In genomic region chr2:229856416-229856815, GRCh38 we compare ENCODE assay signal across 10 cellular contexts.
A peak's percentile ranks its signal among the peaks of the same experiment; 100 is the strongest.
DNase-seq lines count a peak whose midpoint lies in the region; ATAC-seq and TF ChIP-seq lines count a peak whose summit lies in the region.
"Had no signal": no experiment of that assay in that cellular context is flagged by ENCODE, and none has a peak within 500 bp of the region (broad histone marks: within the 10 kb centered on the region; RNA-seq: fewer than 3 reads in every experiment).

No MANE protein-coding gene starts in this region.

- DNase-seq in occipital lobe (lab: John Stamatoyannopoulos, UW) (no peak), type B pancreatic cell (ENCODE audit: extremely low spot score, unreplicated experiment) (no peak), HuH-7.5 (ENCODE audit: low spot score) (no peak), NCI-H1417 treated with DMSO at 0.1 percent for 48 hours (lab: John Stamatoyannopoulos, UW) (no peak)
- DNase-seq: activated effector memory CD4-positive, alpha-beta T cell treated with anti-CD3 and anti-CD28 coated beads, Interleukin-2, amount 50 U/mL, for 16 hours; stimulated activated CD4-positive, alpha-beta T cell treated with anti-CD3 and anti-CD28 coated beads, Interleukin-1b, Interleukin-23, amount 100 ng/mL, for 48 hours had no signal

- H3K27me3 Mint-ChIP-seq in activated T-helper 17 cell treated with anti-CD3 and anti-CD28 coated beads, Interleukin-2, amount 50 U/mL, for 72 hours: no peaks in the 10 kb centered on the region
- no peaks in the 10 kb centered on the region for H3K27me3 Mint-ChIP-seq in type B pancreatic cell

- no peaks in the 10 kb centered on the region for H3K9me3 Mint-ChIP-seq in activated T-helper 17 cell treated with anti-CD3 and anti-CD28 coated beads, Interleukin-2, amount 50 U/mL, for 72 hours
- no peaks in the 10 kb centered on the region for H3K9me3 Mint-ChIP-seq in type B pancreatic cell

- ATAC-seq in GM18511 (IDR thresholded peaks at IDR 0.05; ENCODE audit: unreplicated experiment) (peak; percentile 93), GM21423 (IDR thresholded peaks at IDR 0.05; ENCODE audit: unreplicated experiment) (peak; percentile 80), HG03196 (IDR thresholded peaks at IDR 0.05; ENCODE audit: unreplicated experiment) (peak; percentile 63)
- no peak for ATAC-seq in activated T-helper 17 cell treated with anti-CD3 and anti-CD28 coated beads, Interleukin-2, amount 50 U/mL, for 72 hours (replicated peaks)

- peaks cover 26% of the 10 kb centered on the region for H3K4me1 Mint-ChIP-seq in activated T-helper 17 cell treated with anti-CD3 and anti-CD28 coated beads, Interleukin-2, amount 50 U/mL, for 72 hours
- no peaks in the 10 kb centered on the region for H3K4me1 Mint-ChIP-seq in type B pancreatic cell (ENCODE audit: unreplicated experiment)

- H3K36me3 Mint-ChIP-seq in activated T-helper 17 cell treated with anti-CD3 and anti-CD28 coated beads, Interleukin-2, amount 50 U/mL, for 72 hours (ENCODE audit: low read depth): peaks cover 76% of the 10 kb centered on the region
- peaks cover 36% of the 10 kb centered on the region for H3K36me3 Mint-ChIP-seq in type B pancreatic cell

- peak overlapping the region; percentile 25 for H3K27ac Mint-ChIP-seq in activated T-helper 17 cell treated with anti-CD3 and anti-CD28 coated beads, Interleukin-2, amount 50 U/mL, for 72 hours
- H3K27ac Mint-ChIP-seq in type B pancreatic cell: no peak overlapping the region

- TF ChIP-seq CTCF in type B pancreatic cell (conservative IDR thresholded peaks at IDR 0.05): no peak

- no peak overlapping the region for H3K4me3 Mint-ChIP-seq in activated T-helper 17 cell treated with anti-CD3 and anti-CD28 coated beads, Interleukin-2, amount 50 U/mL, for 72 hours
- no peak overlapping the region for H3K4me3 Mint-ChIP-seq in type B pancreatic cell
